8 cellular contexts compared by ENCODE assay signal in genomic region chr19:51690359-51691121, GRCh38. TPM values are rescaled to one million over a fixed set of nuclear protein-coding genes. Genes with fewer than 3 reads are reported as not detected.
DNase-seq lines count a peak whose midpoint lies in the region; ATAC-seq and TF ChIP-seq lines count a peak whose summit lies in the region.

No MANE protein-coding gene starts in this region.

- no peaks in the 10 kb centered on the region for H3K79me2 ChIP-seq in neural progenitor cell (ENCODE audit: low read depth)

- peaks cover 11% of the 10 kb centered on the region for H3K36me3 Mint-ChIP-seq in neural progenitor cell

- H3K27me3 ChIP-seq in neural progenitor cell (no peaks in the 10 kb centered on the region), tibial artery (no peaks in the 10 kb centered on the region)

- peak overlapping the region; percentile 92 for H3K4me3 Mint-ChIP-seq in neural progenitor cell

- H3K4me2 ChIP-seq in neural progenitor cell = peak overlapping the region; percentile 91

- peak overlapping the region; percentile 91 for H3K27ac Mint-ChIP-seq in neural progenitor cell

- no peak for ATAC-seq in GM18870 (IDR thresholded peaks at IDR 0.05; ENCODE audit: unreplicated experiment)

- peak; percentile 39 for DNase-seq in activated gamma-delta T cell treated with Interleukin-2 at 50 U/mL for 16 hours
- DNase-seq in activated gamma-delta T cell (lab: John Stamatoyannopoulos, UW) = no peak
- peak; percentile 73 for DNase-seq in activated naive CD4-positive, alpha-beta T cell treated with anti-CD3 and anti-CD28 coated beads, Interleukin-2, amount 50 U/mL, for 16 hours
- DNase-seq in germinal center (ENCODE audit: low spot score) = peak; percentile 59
- peak; percentile 87 for DNase-seq in neural progenitor cell (ENCODE audit: low spot score)
- DNase-seq in tibial artery = peak in 1 of 2 donors; percentile 85

- peaks cover 45% of the 10 kb centered on the region for H3K4me1 Mint-ChIP-seq in neural progenitor cell

- peaks cover 2% of the 10 kb centered on the region for H3K9me3 Mint-ChIP-seq in neural progenitor cell

- intact Hi-C loops in tibial artery (cut with DNase I; ENCODE audit: low total_unique reads) = no loop called here

- no peak for TF ChIP-seq CTCF in neural progenitor cell (IDR thresholded peaks at IDR 0.05)
- no peak for TF ChIP-seq CTCF in tibial artery (IDR thresholded peaks at IDR 0.05)

- H3K4me3 ChIP-seq in neural progenitor cell (peak overlapping the region; percentile 86), tibial artery (peak overlapping the region; percentile 71 to 97)

- no peak overlapping the region for H3K9ac ChIP-seq in neural progenitor cell

- no peaks in the 10 kb centered on the region for H3K9me3 ChIP-seq in neural progenitor cell (ENCODE audit: low read depth)
- H3K9me3 ChIP-seq in tibial artery = no peaks in the 10 kb centered on the region

- peaks cover 14% of the 10 kb centered on the region for H3K27me3 Mint-ChIP-seq in neural progenitor cell (ENCODE audit: insufficient read depth, low read depth)

- peaks cover 31% of the 10 kb centered on the region for H3F3A ChIP-seq in neural progenitor cell (ENCODE audit: low read depth)

- no peaks in the 10 kb centered on the region for H3K36me3 ChIP-seq in neural progenitor cell
- H3K36me3 ChIP-seq in tibial artery = peaks cover 5 to 29% (median 14%) of the 10 kb centered on the region in 3 donors

- H3K27ac ChIP-seq in neural progenitor cell = no peak overlapping the region
- peak overlapping the region; percentile 94 to 100 for H3K27ac ChIP-seq in tibial artery

- H4K20me1 ChIP-seq in neural progenitor cell (ENCODE audit: low read depth) = peaks cover 20% of the 10 kb centered on the region

- no peak overlapping the region for H2AFZ ChIP-seq in neural progenitor cell (replicated peaks)

- H3K4me1 ChIP-seq in neural progenitor cell (peaks cover 18% of the 10 kb centered on the region), tibial artery (peaks cover 0 to 50% (median 34%) of the 10 kb centered on the region in 4 donors)

TF ChIP-seq in PFSK-1, 5 proteins besides CTCF, POLR2A, EP300 and RAD21:
- TF ChIP-seq FOXP2 (optimal IDR thresholded peaks at IDR 0.05; ENCODE audit: borderline replicate concordance, extremely low read depth, extremely low read length, insufficient read depth) = peak; percentile 57
- no peak; the same call in 1 of the 2 replicates for TF ChIP-seq POLR2AphosphoS5 (IDR thresholded peaks at IDR 0.05; ENCODE audit: low read depth, low read length)
- TF ChIP-seq TAF1 (IDR thresholded peaks at IDR 0.05; ENCODE audit: borderline replicate concordance, insufficient read depth, low read length) = no peak
- peak in 1 of 2 experiments; percentile 36; a peak in 1 of 4 replicates for TF ChIP-seq REST (IDR thresholded peaks at IDR 0.05; ENCODE audit: insufficient read depth in 1 of 2, low read depth in 2 of 2, low read length in 2 of 2)
- TF ChIP-seq SIN3A (IDR thresholded peaks at IDR 0.05; ENCODE audit: borderline replicate concordance, insufficient read depth, low read length) = no peak; the same call in 1 of the 2 replicates

RNA-seq across cellular contexts. Expression of gene SPACA6, which starts 2.6 kb away (rescaled TPM):
- 26.2 TPM for polyA plus RNA-seq in PFSK-1 (2012; ENCODE audit: insufficient read length, low read depth)
- 6.9 and 12.0 TPM in 2 replicates for total RNA-seq in neural progenitor cell (ENCODE audit: low replicate concordance)

RNA-seq across cellular contexts. Expression of gene HAS1, which starts 33.3 kb away (rescaled TPM):
- 0.69 TPM for polyA plus RNA-seq in PFSK-1 (2012; ENCODE audit: insufficient read length, low read depth)
- total RNA-seq in neural progenitor cell (ENCODE audit: low replicate concordance) = 0.37 and 0.69 TPM in 2 replicates

RNA-seq across cellular contexts. Expression of gene SIGLEC14, which starts 43.9 kb away (rescaled TPM):
- not detected for polyA plus RNA-seq in PFSK-1 (2012; ENCODE audit: insufficient read length, low read depth)
- total RNA-seq in neural progenitor cell (ENCODE audit: low replicate concordance) = not detected in 2 replicates
